ENCODE assay signal across 8 cellular contexts in the genomic region with DNA sequence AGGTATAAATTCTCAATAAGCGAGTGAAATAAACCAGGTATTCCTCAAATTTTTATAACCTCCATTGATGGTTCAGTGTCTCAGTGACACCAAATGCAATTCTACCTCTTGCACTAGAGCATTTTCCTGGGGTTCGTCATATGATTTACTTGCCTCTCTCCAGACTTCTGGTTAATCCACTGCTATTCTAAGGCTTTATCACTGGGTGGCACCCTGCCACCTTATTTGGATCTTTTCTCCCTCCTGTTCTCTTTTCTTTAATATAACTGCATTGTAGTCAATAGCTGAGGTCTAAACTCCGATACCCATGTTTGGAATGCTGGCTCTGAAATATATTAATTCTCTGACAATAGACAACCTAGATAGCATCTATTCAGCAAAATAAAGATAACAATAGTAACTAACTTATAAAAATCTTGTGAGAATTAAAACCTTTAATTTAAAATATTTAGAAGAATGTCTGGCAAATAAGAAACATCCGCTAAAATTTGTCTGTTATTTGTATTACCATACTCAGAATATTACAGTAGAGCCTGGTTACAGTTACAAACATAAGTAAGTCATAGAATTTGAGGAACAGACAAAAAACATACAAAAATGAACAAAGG.
DNase-seq lines count a peak whose midpoint lies in the region; ATAC-seq lines count a peak whose summit lies in the region.

No MANE protein-coding gene starts in this region.

- H3K9me3 ChIP-seq in naive thymus-derived CD4-positive, alpha-beta T cell (ENCODE audit: control insufficient read depth in 2 of 3, low read length in 3 of 3), result peaks cover 0 to under 1% (median 0%) of the 10 kb centered on the region in 3 experiments

- H3K36me3 Mint-ChIP-seq in naive thymus-derived CD4-positive, alpha-beta T cell, result no peaks in the 10 kb centered on the region

- no peak overlapping the region for H3K27ac Mint-ChIP-seq in naive thymus-derived CD4-positive, alpha-beta T cell

- H3K4me3 ChIP-seq in naive thymus-derived CD4-positive, alpha-beta T cell (ENCODE audit: low read length), result no peak overlapping the region

- peaks cover 0 to 3% (median 0%) of the 10 kb centered on the region in 11 donors for H3K9me3 Mint-ChIP-seq in naive thymus-derived CD4-positive, alpha-beta T cell

- no peaks in the 10 kb centered on the region for H3K4me1 ChIP-seq in naive thymus-derived CD4-positive, alpha-beta T cell (ENCODE audit: control insufficient read depth in 2 of 2, insufficient read depth in 2 of 2, low read length in 2 of 2)

- H3K4me3 Mint-ChIP-seq in naive thymus-derived CD4-positive, alpha-beta T cell, result no peak overlapping the region

- POLR2A ChIA-PET in naive thymus-derived CD4-positive, alpha-beta T cell (lab: Charles Lee), result no interaction called here

- peak; percentile 4 for DNase-seq in NCI-H2029 (lab: John Stamatoyannopoulos, UW)
- DNase-seq in NCI-H2029 treated with DMSO at 0.1 percent for 48 hours (lab: John Stamatoyannopoulos, UW), result no peak
- peak; percentile 70 for DNase-seq in NCI-H2107 (lab: John Stamatoyannopoulos, UW)
- peak; percentile 6 for DNase-seq in UCSD-AML1 (lab: John Stamatoyannopoulos, UW; ENCODE audit: unreplicated experiment)
- peak; percentile 50 for DNase-seq in iPS-NIHi7 (ENCODE audit: extremely low spot score)
- no peak for DNase-seq in naive thymus-derived CD4-positive, alpha-beta T cell
- DNase-seq in activated CD4-positive, alpha-beta T cell treated with anti-CD3 and anti-CD28 coated beads, Interleukin-2, amount 50 U/mL, for 1 hour, result no peak
- no peak for DNase-seq in activated naive CD4-positive, alpha-beta T cell treated with anti-CD3 and anti-CD28 coated beads, Interleukin-2, amount 50 U/mL, for 16 hours

- intact Hi-C loops in naive thymus-derived CD4-positive, alpha-beta T cell (cut with micrococcal nuclease), result no loop called here

- no peak overlapping the region for H3K27ac ChIP-seq in naive thymus-derived CD4-positive, alpha-beta T cell (ENCODE audit: low read depth, low read length)

- no peaks in the 10 kb centered on the region for H3K27me3 Mint-ChIP-seq in naive thymus-derived CD4-positive, alpha-beta T cell

- H3K27me3 ChIP-seq in naive thymus-derived CD4-positive, alpha-beta T cell (ENCODE audit: control insufficient read depth in 2 of 2, insufficient read depth in 2 of 2, low read length in 2 of 2), result no peaks in the 10 kb centered on the region

- CTCF ChIA-PET in naive thymus-derived CD4-positive, alpha-beta T cell (lab: Charles Lee), result no interaction called here

- no peaks in the 10 kb centered on the region for H3K36me3 ChIP-seq in naive thymus-derived CD4-positive, alpha-beta T cell (ENCODE audit: control insufficient read depth in 2 of 3, insufficient read depth in 3 of 3, low read length in 3 of 3)

- peaks cover 0 to 2% (median 0%) of the 10 kb centered on the region in 7 donors for H3K4me1 Mint-ChIP-seq in naive thymus-derived CD4-positive, alpha-beta T cell

- ATAC-seq in naive thymus-derived CD4-positive, alpha-beta T cell, result no peak

Comparison
In these comparisons a context has a peak if more than half of its experiments do, and no peak if none do; other contexts are left out.
1. DNase-seq: peak in NCI-H2029 (single experiment), NCI-H2107 (single experiment), UCSD-AML1 (single experiment) and iPS-NIHi7 (single experiment); none in NCI-H2029 treated with DMSO at 0.1 percent for 48 hours (single experiment), naive thymus-derived CD4-positive, alpha-beta T cell (0 of 9), activated CD4-positive, alpha-beta T cell treated with anti-CD3 and anti-CD28 coated beads, Interleukin-2, amount 50 U/mL, for 1 hour (single experiment) and activated naive CD4-positive, alpha-beta T cell treated with anti-CD3 and anti-CD28 coated beads, Interleukin-2, amount 50 U/mL, for 16 hours (single experiment).